In the genomic region with DNA sequence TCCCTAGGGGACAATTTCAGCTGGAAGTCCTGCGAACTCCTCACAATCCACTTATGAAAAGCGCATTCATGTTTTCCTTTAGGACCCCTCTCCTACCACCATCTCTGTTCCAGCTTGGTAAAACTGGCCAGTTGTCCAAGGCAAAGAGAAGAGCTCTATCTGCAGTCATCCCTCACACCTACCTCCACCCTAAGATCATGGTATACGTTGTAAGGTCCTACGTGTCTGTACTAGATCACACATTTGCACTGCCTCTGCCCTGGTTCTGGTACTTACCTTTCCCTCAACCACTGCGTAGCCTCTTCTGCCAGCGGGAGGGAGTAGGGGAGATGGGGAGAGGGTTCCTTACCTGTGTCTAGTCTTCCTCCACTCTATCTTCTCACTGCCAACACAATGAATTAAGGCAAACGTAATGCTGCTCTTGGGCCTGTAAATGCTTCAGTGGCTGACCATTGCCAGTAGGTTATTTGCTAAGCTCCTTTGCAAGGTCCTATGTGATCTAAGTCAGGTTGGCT, we compare ENCODE assay signal across 8 cellular contexts. TPM values are rescaled to one million over a fixed set of nuclear protein-coding genes. Genes with fewer than 3 reads are reported as not detected.
DNase-seq lines count a peak whose midpoint lies in the region; ATAC-seq and TF ChIP-seq lines count a peak whose summit lies in the region.

No MANE protein-coding gene starts in this region.

- TF ChIP-seq CTCF in hepatocyte (IDR thresholded peaks at IDR 0.05; ENCODE audit: poor library complexity) = no peak

- DNase-seq in activated T-cell treated with anti-CD3 and anti-CD28 coated beads, Interleukin-2, amount 50 U/mL, for 4 hours = no peak
- no peak for DNase-seq in activated T-cell treated with anti-CD3 and anti-CD28 coated beads, Interleukin-2, amount 50 U/mL, for 1 hour
- DNase-seq in hepatocyte (ENCODE audit: low spot score) (peak; percentile 5), T-helper 9 cell (no peak)

- H3K4me1 ChIP-seq in hepatocyte (ENCODE audit: insufficient read depth) = peaks cover 19% of the 10 kb centered on the region

- H3K9me3 ChIP-seq in hepatocyte (ENCODE audit: low read depth) = no peaks in the 10 kb centered on the region

- H2AFZ ChIP-seq in hepatocyte = peak overlapping the region; percentile 50

- peaks cover 3% of the 10 kb centered on the region for H4K20me1 ChIP-seq in hepatocyte (ENCODE audit: insufficient read depth, poor library complexity, severe bottlenecking)

- 83% methylated on average over 7 of the region's 7 CpGs for WGBS in hepatocyte (ENCODE audit: low lambda C conversion rate, missing lambda C conversion rate)

- H3K4me3 ChIP-seq in hepatocyte = peak overlapping the region; percentile 9

- no peaks in the 10 kb centered on the region for H3K9me3 Mint-ChIP-seq in activated T-cell treated with anti-CD3 and anti-CD28 coated beads, Interleukin-2, amount 50 U/mL, for 4 hours
- H3K9me3 Mint-ChIP-seq in activated T-helper 17 cell treated with anti-CD3 and anti-CD28 coated beads, Interleukin-2, amount 50 U/mL, for 72 hours = no peaks in the 10 kb centered on the region
- H3K9me3 Mint-ChIP-seq in stimulated activated memory B cell treated with anti-CD40 and anti-IgM and Interleukin-4, amounts not matched to agents 10 μg/mL and 1 μg/mL and 100 μg/mL, for 72 hours = no peaks in the 10 kb centered on the region

- H3K79me2 ChIP-seq in hepatocyte = peaks cover 35% of the 10 kb centered on the region

- peaks cover 28% of the 10 kb centered on the region for H3K4me1 Mint-ChIP-seq in activated T-cell treated with anti-CD3 and anti-CD28 coated beads, Interleukin-2, amount 50 U/mL, for 4 hours (ENCODE audit: low read depth)
- peaks cover 12% of the 10 kb centered on the region for H3K4me1 Mint-ChIP-seq in activated T-helper 17 cell treated with anti-CD3 and anti-CD28 coated beads, Interleukin-2, amount 50 U/mL, for 72 hours
- peaks cover 12% of the 10 kb centered on the region for H3K4me1 Mint-ChIP-seq in stimulated activated memory B cell treated with anti-CD40 and anti-IgM and Interleukin-4, amounts not matched to agents 10 μg/mL and 1 μg/mL and 100 μg/mL, for 72 hours

- no peak for ATAC-seq in activated T-cell treated with anti-CD3 and anti-CD28 coated beads, Interleukin-2, amount 50 U/mL, for 4 hours
- ATAC-seq in activated T-helper 17 cell treated with anti-CD3 and anti-CD28 coated beads, Interleukin-2, amount 50 U/mL, for 72 hours (replicated peaks) = no peak
- ATAC-seq in stimulated activated memory B cell treated with anti-CD40 and anti-IgM and Interleukin-4, amounts not matched to agents 10 μg/mL and 1 μg/mL and 100 μg/mL, for 72 hours = no peak
- no peak for ATAC-seq in HG03135 (IDR thresholded peaks at IDR 0.05; ENCODE audit: unreplicated experiment)
- no peak for ATAC-seq in HG03457 (IDR thresholded peaks at IDR 0.05; ENCODE audit: unreplicated experiment)

- no peaks in the 10 kb centered on the region for H3K36me3 ChIP-seq in hepatocyte (replicated peaks; ENCODE audit: insufficient read depth, low read depth)

- H3K27me3 Mint-ChIP-seq in activated T-cell treated with anti-CD3 and anti-CD28 coated beads, Interleukin-2, amount 50 U/mL, for 4 hours (ENCODE audit: low read depth) = no peaks in the 10 kb centered on the region
- no peaks in the 10 kb centered on the region for H3K27me3 Mint-ChIP-seq in activated T-helper 17 cell treated with anti-CD3 and anti-CD28 coated beads, Interleukin-2, amount 50 U/mL, for 72 hours
- H3K27me3 Mint-ChIP-seq in stimulated activated memory B cell treated with anti-CD40 and anti-IgM and Interleukin-4, amounts not matched to agents 10 μg/mL and 1 μg/mL and 100 μg/mL, for 72 hours = no peaks in the 10 kb centered on the region

- H3K27me3 ChIP-seq in hepatocyte = no peaks in the 10 kb centered on the region

- peak overlapping the region; percentile 93 for H3K4me3 Mint-ChIP-seq in activated T-cell treated with anti-CD3 and anti-CD28 coated beads, Interleukin-2, amount 50 U/mL, for 4 hours
- peak overlapping the region; percentile 83 for H3K4me3 Mint-ChIP-seq in activated T-helper 17 cell treated with anti-CD3 and anti-CD28 coated beads, Interleukin-2, amount 50 U/mL, for 72 hours
- peak overlapping the region; percentile 82 for H3K4me3 Mint-ChIP-seq in stimulated activated memory B cell treated with anti-CD40 and anti-IgM and Interleukin-4, amounts not matched to agents 10 μg/mL and 1 μg/mL and 100 μg/mL, for 72 hours

- no peaks in the 10 kb centered on the region for H3K9me2 ChIP-seq in hepatocyte (replicated peaks; ENCODE audit: insufficient read depth)

- peak overlapping the region; percentile 86 for H3K4me2 ChIP-seq in hepatocyte

- peak overlapping the region; percentile 95 for H3K27ac ChIP-seq in hepatocyte

- H3K27ac Mint-ChIP-seq in activated T-helper 17 cell treated with anti-CD3 and anti-CD28 coated beads, Interleukin-2, amount 50 U/mL, for 72 hours = peak overlapping the region; percentile 87
- peak overlapping the region; percentile 91 for H3K27ac Mint-ChIP-seq in stimulated activated memory B cell treated with anti-CD40 and anti-IgM and Interleukin-4, amounts not matched to agents 10 μg/mL and 1 μg/mL and 100 μg/mL, for 72 hours

- peaks cover 6% of the 10 kb centered on the region for H3K36me3 Mint-ChIP-seq in activated T-cell treated with anti-CD3 and anti-CD28 coated beads, Interleukin-2, amount 50 U/mL, for 4 hours (ENCODE audit: insufficient read depth)
- H3K36me3 Mint-ChIP-seq in activated T-helper 17 cell treated with anti-CD3 and anti-CD28 coated beads, Interleukin-2, amount 50 U/mL, for 72 hours (ENCODE audit: low read depth) = peaks cover 23% of the 10 kb centered on the region
- H3K36me3 Mint-ChIP-seq in stimulated activated memory B cell treated with anti-CD40 and anti-IgM and Interleukin-4, amounts not matched to agents 10 μg/mL and 1 μg/mL and 100 μg/mL, for 72 hours = peaks cover 7% of the 10 kb centered on the region

RNA-seq across cellular contexts. Expression of a gene that starts 0.7 kb away (rescaled TPM):
- 10 to 100 TPM; 49.8 to 62.5 (median 56.7) TPM for total RNA-seq in activated T-cell treated with anti-CD3 and anti-CD28 coated beads, Interleukin-2, amount 50 U/mL, for 4 hours
- 10 to 100 TPM; 42.1 to 52.1 TPM for total RNA-seq in activated T-helper 17 cell treated with anti-CD3 and anti-CD28 coated beads, Interleukin-2, amount 50 U/mL, for 72 hours
- total RNA-seq in hepatocyte = 33.2 and 35.4 TPM in 2 replicates
- 14.9 and 18.8 TPM in 2 replicates for polyA plus RNA-seq in hepatocyte

RNA-seq across cellular contexts. Expression of a gene that starts 49.6 kb away (rescaled TPM):
- 10 to 100 TPM; 16.4 to 19.1 (median 16.7) TPM for total RNA-seq in activated T-cell treated with anti-CD3 and anti-CD28 coated beads, Interleukin-2, amount 50 U/mL, for 4 hours
- total RNA-seq in activated T-helper 17 cell treated with anti-CD3 and anti-CD28 coated beads, Interleukin-2, amount 50 U/mL, for 72 hours = 10 to 100 TPM; 26.4 to 31.6 TPM
- 29.0 and 33.3 TPM in 2 replicates for total RNA-seq in hepatocyte
- 14.6 and 23.4 TPM in 2 replicates for polyA plus RNA-seq in hepatocyte
